15 cellular contexts compared by ENCODE assay signal in the genomic region with DNA sequence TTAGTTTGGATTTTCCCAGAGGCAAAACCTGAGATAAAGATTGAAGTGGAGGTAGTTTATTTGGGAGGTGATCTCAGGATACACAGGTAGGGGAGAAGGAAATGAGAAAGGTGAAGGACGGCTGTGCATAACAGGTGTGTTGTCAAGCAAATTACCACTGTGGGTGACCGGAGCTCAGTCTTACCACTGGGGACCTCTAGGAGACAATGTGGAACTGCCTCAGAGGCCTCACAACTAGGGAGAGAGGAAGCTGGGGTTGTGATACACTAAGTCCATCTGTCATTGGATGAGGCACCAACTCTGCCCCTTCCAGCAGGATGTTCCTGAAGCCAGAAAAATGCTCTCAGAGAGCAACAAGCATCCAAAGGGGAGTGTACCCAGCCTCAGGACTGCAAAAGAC. TPM values are rescaled to one million over a fixed set of nuclear protein-coding genes. Genes with fewer than 3 reads are reported as not detected.
DNase-seq lines count a peak whose midpoint lies in the region; ATAC-seq and TF ChIP-seq lines count a peak whose summit lies in the region.
"Had no signal": no experiment of that assay in that cellular context is flagged by ENCODE, and none has a peak within 500 bp of the region (broad histone marks: within the 10 kb centered on the region; RNA-seq: fewer than 3 reads in every experiment).

No MANE protein-coding gene starts in this region.

- no peaks in the 10 kb centered on the region for H3K79me1 ChIP-seq in H9 (ENCODE audit: insufficient read depth, low read depth, low read length, poor library complexity, severe bottlenecking)

- H2BK5ac ChIP-seq in H9 (ENCODE audit: insufficient read length, low read length) = no peak overlapping the region

- CTCF ChIA-PET in MCF 10A (lab: Yijun Ruan, JAX) = no interaction called here

- H2AK5ac ChIP-seq in H9 (ENCODE audit: insufficient read length, low read length) = no peak overlapping the region

- no peaks in the 10 kb centered on the region for H3K79me2 ChIP-seq in H9 (ENCODE audit: insufficient read depth, low read length)

- H3K23ac ChIP-seq in H9 (ENCODE audit: insufficient read length, low read depth, low read length) = no peak overlapping the region

- H3K4me2 ChIP-seq in H9 (ENCODE audit: insufficient read depth, insufficient read length, low read length) = no peak overlapping the region
- H3K4me2 ChIP-seq: KMS-11 had no signal

- BruUV-seq in MCF 10A (replicated peaks; lab: Mats Ljungman, UMichigan) = no TSS peak

- no peak overlapping the region for H3K4me3 ChIP-seq in breast epithelium
- no peak overlapping the region for H3K4me3 ChIP-seq in RWPE2 (ENCODE audit: severe bottlenecking)

- no peak overlapping the region for H2BK120ac ChIP-seq in H9 (ENCODE audit: low read depth, low read length, poor library complexity, severe bottlenecking)

- H4K8ac ChIP-seq in H9 (replicated peaks; ENCODE audit: insufficient read length, low read depth, low read length) = no peak overlapping the region

- H3K27me3 ChIP-seq in breast epithelium (no peaks in the 10 kb centered on the region), H9 (ENCODE audit: insufficient read depth, low read length) (no peaks in the 10 kb centered on the region), RWPE2 (ENCODE audit: insufficient read depth, poor library complexity, severe bottlenecking) (no peaks in the 10 kb centered on the region)

- H4K5ac ChIP-seq in H9 (ENCODE audit: insufficient read length, low read depth, low read length) = no peak overlapping the region

- no peak overlapping the region for H2BK15ac ChIP-seq in H9 (ENCODE audit: low read depth, low read length)

- no peaks in the 10 kb centered on the region for H3K23me2 ChIP-seq in H9 (ENCODE audit: insufficient read length, low read depth, low read length, poor library complexity, severe bottlenecking)

- no peak overlapping the region for H2AFZ ChIP-seq in H9 (ENCODE audit: low read length)

- no peak overlapping the region for H2BK20ac ChIP-seq in H9 (ENCODE audit: low read depth, low read length, poor library complexity, severe bottlenecking)

- no peak overlapping the region for H3K4me3 Mint-ChIP-seq in MCF 10A (ENCODE audit: unreplicated experiment)
- H3K4me3 Mint-ChIP-seq in H9 = no peak overlapping the region; a peak in 1 of 5 replicates
- no peak overlapping the region for H3K4me3 Mint-ChIP-seq in stimulated activated memory B cell treated with anti-CD40 and anti-IgM and Interleukin-4, amounts not matched to agents 10 μg/mL and 1 μg/mL and 100 μg/mL, for 72 hours
- H3K4me3 Mint-ChIP-seq: T-helper 17 cell had no signal

- H3K4me1 Mint-ChIP-seq in MCF 10A (ENCODE audit: insufficient read depth, unreplicated experiment) (no peaks in the 10 kb centered on the region), H9 (peaks cover 36 to 55% of the 10 kb centered on the region in 2 experiments)
- H3K4me1 Mint-ChIP-seq in stimulated activated memory B cell treated with anti-CD40 and anti-IgM and Interleukin-4, amounts not matched to agents 10 μg/mL and 1 μg/mL and 100 μg/mL, for 72 hours = peaks cover 22% of the 10 kb centered on the region
- H3K4me1 Mint-ChIP-seq: T-helper 17 cell had no signal

- H3K9me3 ChIP-seq in breast epithelium (no peaks in the 10 kb centered on the region), H9 (ENCODE audit: control insufficient read depth, low read depth, low read length) (no peaks in the 10 kb centered on the region), RWPE2 (ENCODE audit: severe bottlenecking) (no peaks in the 10 kb centered on the region)

- no peak overlapping the region for H3K4ac ChIP-seq in H9 (ENCODE audit: low read depth, low read length)

- H4K20me1 ChIP-seq in H9 (ENCODE audit: control insufficient read depth, insufficient read depth, insufficient read length) = no peaks in the 10 kb centered on the region

- H3K4me1 ChIP-seq in breast epithelium (no peaks in the 10 kb centered on the region), H9 (ENCODE audit: insufficient read depth, low read length) (no peaks in the 10 kb centered on the region), RWPE2 (ENCODE audit: insufficient read depth, poor library complexity, severe bottlenecking) (no peaks in the 10 kb centered on the region)

- no peak overlapping the region for H4K91ac ChIP-seq in H9 (ENCODE audit: insufficient read length, low read depth, low read length)

- peaks cover 9% of the 10 kb centered on the region for H3K9me3 Mint-ChIP-seq in MCF 10A (ENCODE audit: unreplicated experiment)
- no peaks in the 10 kb centered on the region for H3K9me3 Mint-ChIP-seq in H9
- H3K9me3 Mint-ChIP-seq in stimulated activated memory B cell treated with anti-CD40 and anti-IgM and Interleukin-4, amounts not matched to agents 10 μg/mL and 1 μg/mL and 100 μg/mL, for 72 hours = no peaks in the 10 kb centered on the region

- H3K27ac ChIP-seq in breast epithelium (no peak overlapping the region), H9 (ENCODE audit: insufficient read length, low read depth, low read length) (no peak overlapping the region), RWPE2 (ENCODE audit: poor library complexity, severe bottlenecking) (no peak overlapping the region)
- H3K27ac ChIP-seq: KMS-11 had no signal

- H3K36me3 ChIP-seq in breast epithelium (no peaks in the 10 kb centered on the region), RWPE2 (ENCODE audit: low read depth) (no peaks in the 10 kb centered on the region)

- H3K36me3 Mint-ChIP-seq in MCF 10A (ENCODE audit: insufficient read depth, unreplicated experiment) = no peaks in the 10 kb centered on the region
- H3K36me3 Mint-ChIP-seq in H9 (ENCODE audit: insufficient read depth in 1 of 3, low read depth in 3 of 3) = no peaks in the 10 kb centered on the region
- no peaks in the 10 kb centered on the region for H3K36me3 Mint-ChIP-seq in stimulated activated memory B cell treated with anti-CD40 and anti-IgM and Interleukin-4, amounts not matched to agents 10 μg/mL and 1 μg/mL and 100 μg/mL, for 72 hours

- intact Hi-C loops in MCF 10A (cut with micrococcal nuclease) = no loop called here
- intact Hi-C loops in breast epithelium (cut with DNase I; ENCODE audit: low total_unique reads) = no loop called here
- intact Hi-C loops in cardiac septum (cut with DNase I) = no loop called here

- H2BK12ac ChIP-seq in H9 (ENCODE audit: insufficient read length, low read depth, low read length) = no peak overlapping the region

- TF ChIP-seq CTCF in MCF 10A (IDR thresholded peaks at IDR 0.05; ENCODE audit: unreplicated experiment) = no peak
- no peak for TF ChIP-seq CTCF in breast epithelium (IDR thresholded peaks at IDR 0.05)
- TF ChIP-seq CTCF in H9 (conservative IDR thresholded peaks at IDR 0.05) = peak; percentile 45; the same call in 2 of the 3 replicates
- no peak for TF ChIP-seq CTCF in RWPE2 (IDR thresholded peaks at IDR 0.05; ENCODE audit: poor library complexity, severe bottlenecking)

- POLR2A ChIA-PET in MCF 10A (lab: Yijun Ruan, JAX) = no interaction called here

- H3K27me3 Mint-ChIP-seq in MCF 10A (ENCODE audit: insufficient read depth, unreplicated experiment) = peaks cover 12% of the 10 kb centered on the region
- H3K27me3 Mint-ChIP-seq in H9 (ENCODE audit: low read depth) = peaks cover 4% of the 10 kb centered on the region
- H3K27me3 Mint-ChIP-seq in stimulated activated memory B cell treated with anti-CD40 and anti-IgM and Interleukin-4, amounts not matched to agents 10 μg/mL and 1 μg/mL and 100 μg/mL, for 72 hours = peaks cover 16% of the 10 kb centered on the region

- no CpG with 5 or more reads among the region's 2 CpGs for WGBS in H9 (ENCODE audit: extremely low coverage, insufficient read length, low lambda C conversion rate)

- no peak overlapping the region for H3K14ac ChIP-seq in H9 (ENCODE audit: insufficient read depth, low read length)

- no peak overlapping the region for H3K56ac ChIP-seq in H9 (ENCODE audit: insufficient read length, low read depth, low read length)

- H3K27ac Mint-ChIP-seq in MCF 10A (ENCODE audit: low read depth, unreplicated experiment) = no peak overlapping the region
- H3K27ac Mint-ChIP-seq in H9 = no peak overlapping the region
- H3K27ac Mint-ChIP-seq in stimulated activated memory B cell treated with anti-CD40 and anti-IgM and Interleukin-4, amounts not matched to agents 10 μg/mL and 1 μg/mL and 100 μg/mL, for 72 hours = no peak overlapping the region
- H3K27ac Mint-ChIP-seq: T-helper 17 cell had no signal

- H3K18ac ChIP-seq in H9 (ENCODE audit: insufficient read length, low read depth, low read length) = no peak overlapping the region

- no peak overlapping the region for H3T11ph ChIP-seq in H9 (ENCODE audit: low read length)

- no peak for TF ChIP-seq POLR2A in breast epithelium (IDR thresholded peaks at IDR 0.05)

- H3K9ac ChIP-seq in H9 (ENCODE audit: extremely low read depth, insufficient read length, low read length) = no peak overlapping the region
- H3K9ac ChIP-seq: KMS-11 had no signal

- DNase-seq in MCF 10A (ENCODE audit: unreplicated experiment) (peak; percentile 3), breast epithelium (ENCODE audit: low spot score in 2 of 2) (no peak), H9 (peak; percentile 56), RWPE2 (ENCODE audit: low spot score) (no peak), iPS-NIHi7 (ENCODE audit: extremely low spot score) (peak; percentile 56), cardiac septum (ENCODE audit: low spot score) (no peak)
- DNase-seq: C1 segment of cervical spinal cord, NCI-H1930, NCI-H2171, NCI-H774, SHP77 treated with DMSO at 0.1 percent for 48 hours, T-helper 17 cell had no signal

- ATAC-seq in RWPE2 (ENCODE audit: low read depth) (peak; percentile 38; the same call in 2 of the 3 replicates), HG03378 (IDR thresholded peaks at IDR 0.05; ENCODE audit: unreplicated experiment) (no peak)
- no peak for ATAC-seq in stimulated activated memory B cell treated with anti-CD40 and anti-IgM and Interleukin-4, amounts not matched to agents 10 μg/mL and 1 μg/mL and 100 μg/mL, for 72 hours
- ATAC-seq: T-helper 17 cell had no signal

RNA-seq across cellular contexts. Expression of gene GRIK3, which starts 32.6 kb away (rescaled TPM):
- total RNA-seq in MCF 10A (2022) (not detected in 2 replicates), breast epithelium (1 to 10 TPM in 2 of 3 donors, under 1 TPM in 1; under 0.01 to 10.0 (median 4.6) TPM), H9 (2021) (1.7 TPM in 2 replicates), cardiac septum (0.08 TPM)
- total RNA-seq: T-helper 17 cell had no signal

Comparison
In these comparisons a context has a peak if more than half of its experiments do, and no peak if none do; other contexts are left out.
1. DNase-seq: peak in MCF 10A (single experiment), H9 (single experiment) and iPS-NIHi7 (single experiment); none in breast epithelium (0 of 2), RWPE2 (single experiment) and cardiac septum (single experiment).